ENCODE assay signal across 30 cellular contexts in the genomic region with DNA sequence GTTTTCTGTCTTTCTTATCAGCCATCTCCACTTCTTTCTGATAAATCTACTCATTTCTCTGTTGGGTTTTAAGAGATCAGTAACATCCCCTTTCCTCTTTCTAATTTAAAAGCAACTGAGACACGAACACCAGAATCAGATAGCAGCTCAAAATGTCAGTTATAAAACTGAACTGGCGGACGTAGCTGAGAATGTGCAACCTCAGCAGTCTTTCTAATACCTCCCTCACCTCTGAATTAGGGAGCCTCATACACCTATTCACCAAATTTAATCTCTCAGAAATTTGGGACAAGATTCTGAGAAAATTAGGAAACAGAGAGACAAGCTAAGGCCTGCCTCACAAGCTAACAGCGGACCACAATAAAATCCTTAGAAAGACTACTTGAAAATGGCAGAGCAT.
"Had no signal": no experiment of that assay in that cellular context is flagged by ENCODE, and none has a peak within 500 bp of the region (broad histone marks: within the 10 kb centered on the region; RNA-seq: fewer than 3 reads in every experiment).

No MANE protein-coding gene starts in this region.

- H3K9me3 ChIP-seq: ascending aorta, body of pancreas, breast epithelium, SJSA1, SK-N-SH had no signal

- H3K9me3 Mint-ChIP-seq: activated CD4-positive, alpha-beta memory T cell treated with anti-CD3 and anti-CD28 coated beads, Interleukin-2, amount 10 ng/mL, durations not matched to agents 7 days and 5 days; activated naive CD4-positive, alpha-beta T cell treated with anti-CD3 and anti-CD28 coated beads, Interleukin-2, amount 50 U/mL, for 24 hours; T-helper 1 cell treated with Interleukin-12 subunit alpha and Interleukin-12 subunit beta and Interleukin-4 antibody, amounts not matched to agents 30 μg/mL and 1 μg/mL, for 36 hours; T-helper 2 cell treated with Interferon-gamma antibody and Interleukin-4, amounts not matched to agents 5 μg/mL and 100 μg/mL, for 36 hours had no signal

- H3K4me3 Mint-ChIP-seq: activated CD4-positive, alpha-beta memory T cell treated with anti-CD3 and anti-CD28 coated beads, Interleukin-2, amount 10 ng/mL, durations not matched to agents 7 days and 5 days; activated CD8-positive, alpha-beta memory T cell treated with anti-CD3 and anti-CD28 coated beads, Interleukin-2, amount 10 ng/mL, durations not matched to agents 7 days and 5 days; activated naive CD4-positive, alpha-beta T cell treated with anti-CD3 and anti-CD28 coated beads, Interleukin-2, amount 50 U/mL, for 24 hours; activated naive CD8-positive, alpha-beta T cell treated with anti-CD3 and anti-CD28 coated beads, Interleukin-2, amount 10 ng/mL, durations not matched to agents 7 days and 5 days; T-helper 1 cell treated with Interleukin-12 subunit alpha and Interleukin-12 subunit beta and Interleukin-4 antibody, amounts not matched to agents 30 μg/mL and 1 μg/mL, for 36 hours; T-helper 2 cell treated with Interferon-gamma antibody and Interleukin-4, amounts not matched to agents 5 μg/mL and 100 μg/mL, for 36 hours had no signal

- ATAC-seq: activated CD8-positive, alpha-beta memory T cell treated with anti-CD3 and anti-CD28 coated beads, Interleukin-2, amount 10 ng/mL, durations not matched to agents 7 days and 5 days; body of pancreas; Panc1 had no signal

- H3K36me3 Mint-ChIP-seq: activated naive CD4-positive, alpha-beta T cell treated with anti-CD3 and anti-CD28 coated beads, Interleukin-2, amount 50 U/mL, for 24 hours; activated naive CD8-positive, alpha-beta T cell treated with anti-CD3 and anti-CD28 coated beads, Interleukin-2, amount 10 ng/mL, durations not matched to agents 7 days and 5 days had no signal

- H3K27ac ChIP-seq: body of pancreas, SJSA1, WERI-Rb-1 had no signal

- H3K4me1 ChIP-seq: ascending aorta, breast epithelium, SJSA1 had no signal

- H3K27me3 Mint-ChIP-seq: activated CD4-positive, alpha-beta memory T cell treated with anti-CD3 and anti-CD28 coated beads, Interleukin-2, amount 10 ng/mL, durations not matched to agents 7 days and 5 days; activated CD8-positive, alpha-beta memory T cell treated with anti-CD3 and anti-CD28 coated beads, Interleukin-2, amount 10 ng/mL, durations not matched to agents 7 days and 5 days; activated naive CD8-positive, alpha-beta T cell treated with anti-CD3 and anti-CD28 coated beads, Interleukin-2, amount 10 ng/mL, durations not matched to agents 7 days and 5 days had no signal

- H3K27ac Mint-ChIP-seq: activated CD4-positive, alpha-beta memory T cell treated with anti-CD3 and anti-CD28 coated beads, Interleukin-2, amount 10 ng/mL, durations not matched to agents 7 days and 5 days; activated CD8-positive, alpha-beta memory T cell treated with anti-CD3 and anti-CD28 coated beads, Interleukin-2, amount 10 ng/mL, durations not matched to agents 7 days and 5 days; activated naive CD4-positive, alpha-beta T cell treated with anti-CD3 and anti-CD28 coated beads, Interleukin-2, amount 50 U/mL, for 24 hours; activated naive CD8-positive, alpha-beta T cell treated with anti-CD3 and anti-CD28 coated beads, Interleukin-2, amount 10 ng/mL, durations not matched to agents 7 days and 5 days; T-helper 1 cell treated with Interleukin-12 subunit alpha and Interleukin-12 subunit beta and Interleukin-4 antibody, amounts not matched to agents 30 μg/mL and 1 μg/mL, for 36 hours; T-helper 2 cell treated with Interferon-gamma antibody and Interleukin-4, amounts not matched to agents 5 μg/mL and 100 μg/mL, for 36 hours had no signal

- H3K27me3 ChIP-seq: ascending aorta, body of pancreas, SJSA1 had no signal

- H3K4me3 ChIP-seq: ascending aorta, body of pancreas, breast epithelium, SJSA1 had no signal

- H3K36me3 ChIP-seq: ascending aorta, breast epithelium, SJSA1, WERI-Rb-1 had no signal

- DNase-seq: activated CD4-positive, alpha-beta memory T cell treated with anti-CD3 and anti-CD28 coated beads, Interleukin-2, amount 10 ng/mL, durations not matched to agents 7 days and 5 days; activated CD4-positive, alpha-beta T cell treated with anti-CD3 and anti-CD28 coated beads for 1 hour; activated CD4-positive, alpha-beta T cell treated with anti-CD3 and anti-CD28 coated beads for 48 hours; activated CD4-positive, CD25-positive, alpha-beta regulatory T cell; activated CD8-positive, alpha-beta memory T cell treated with anti-CD3 and anti-CD28 coated beads for 24 hours; activated CD8-positive, alpha-beta memory T cell treated with anti-CD3 and anti-CD28 coated beads, Interleukin-2, amount 10 ng/mL, durations not matched to agents 7 days and 5 days; activated CD8-positive, alpha-beta memory T cell treated with anti-CD3 and anti-CD28 coated beads, Interleukin-2, amount 50 U/mL, for 48 hours; activated gamma-delta T cell; activated naive CD4-positive, alpha-beta T cell treated with Interleukin-2 at 50 U/mL for 16 hours; activated naive CD8-positive, alpha-beta T cell treated with anti-CD3 and anti-CD28 coated beads, Interleukin-2, amount 10 ng/mL, durations not matched to agents 7 days and 5 days; activated T-cell treated with anti-CD3 and anti-CD28 coated beads, Interleukin-2, amount 50 U/mL, for 48 hours; amygdala; body of pancreas; NCI-H1105 treated with DMSO at 0.1 percent for 48 hours; NCI-H1436; NCI-H1694; NCI-H1930; NCI-H2081 treated with DMSO at 0.1 percent for 48 hours; NCI-H345; NCI-H524 treated with DMSO at 0.1 percent for 48 hours; SHP77 treated with DMSO at 0.1 percent for 48 hours; SK-N-SH; WERI-Rb-1 had no signal
